Comparison of ENCODE assay signal across 11 cellular contexts in genomic region chrX:2804106-2804843, GRCh38. TPM values are rescaled to one million over a fixed set of nuclear protein-coding genes. Genes with fewer than 3 reads are reported as not detected.
DNase-seq lines count a peak whose midpoint lies in the region; ATAC-seq and TF ChIP-seq lines count a peak whose summit lies in the region.
"Not testable (repeated sequence)": the region's sequence is repeated elsewhere in the genome, so short reads cannot be mapped to it uniquely, and the experiment has no call there.
"Had no signal": no experiment of that assay in that cellular context is flagged by ENCODE, and none has a peak within 500 bp of the region (broad histone marks: within the 10 kb centered on the region; RNA-seq: fewer than 3 reads in every experiment).

No MANE protein-coding gene starts in this region.

- not testable (repeated sequence) for H3K9me3 ChIP-seq in BLaER1; iPS-18a (ENCODE audit: control insufficient read depth, low read depth, low read length)

- H3K36me3 ChIP-seq in BLaER1; iPS-18a (ENCODE audit: control insufficient read depth, low read depth, low read length); urinary bladder (ENCODE audit: insufficient read depth): not testable (repeated sequence)

- not testable (repeated sequence) for H3K27me3 Mint-ChIP-seq in osteocyte (ENCODE audit: unreplicated experiment)

- H3K9me3 Mint-ChIP-seq in osteocyte (ENCODE audit: unreplicated experiment) = not testable (repeated sequence)

- not testable (repeated sequence) for H3K4me3 Mint-ChIP-seq in osteocyte (ENCODE audit: unreplicated experiment)

- TF ChIP-seq CTCF in cardiac fibroblast (IDR thresholded peaks at IDR 0.05; ENCODE audit: low read depth, low read length); fibroblast of pulmonary artery (IDR thresholded peaks at IDR 0.05; ENCODE audit: low read length, missing control alignments); osteocyte (IDR thresholded peaks at IDR 0.05): not testable (repeated sequence)

- H3K4me3 ChIP-seq in BLaER1; cardiac fibroblast (replicated peaks in 1 of 2; ENCODE audit: low read depth in 2 of 2, low read length in 2 of 2); fibroblast of pulmonary artery (replicated peaks; ENCODE audit: low read depth, low read length); iPS-18a (ENCODE audit: low read length); urinary bladder (ENCODE audit: low read depth, low read length): not testable (repeated sequence)

- 55% methylated on average over 18 of the region's 18 CpGs for WGBS in urinary bladder

- DNase-seq in HT1080 (ENCODE audit: low read depth) = peak; percentile 41
- DNase-seq in cardiac fibroblast (ENCODE audit: low read depth in 2 of 2) = peak; percentile 32 to 77
- DNase-seq in fibroblast of pulmonary artery (ENCODE audit: low read depth) = peak; percentile 25
- not testable (repeated sequence) for DNase-seq in osteocyte (ENCODE audit: extremely low spot score, unreplicated experiment)

- peaks cover 18% of the 10 kb centered on the region for H3K4me1 Mint-ChIP-seq in osteocyte (ENCODE audit: unreplicated experiment)

- not testable (repeated sequence) for H4K20me1 ChIP-seq in BLaER1

- H3K36me3 Mint-ChIP-seq in osteocyte (ENCODE audit: unreplicated experiment) = not testable (repeated sequence)

- peak; percentile 35; the same call in 2 of the 3 replicates for ATAC-seq in SK-N-SH treated with all-trans-retinoic acid at 6 μM for 48 hours

- peak overlapping the region; percentile 83 for H3K27ac Mint-ChIP-seq in osteocyte (ENCODE audit: unreplicated experiment)

- H3K4me1 ChIP-seq in BLaER1 = peaks cover 44% of the 10 kb centered on the region
- peaks cover 36% of the 10 kb centered on the region for H3K4me1 ChIP-seq in iPS-18a (ENCODE audit: control insufficient read depth, low read depth, low read length)
- H3K4me1 ChIP-seq in urinary bladder (ENCODE audit: insufficient read depth) = not testable (repeated sequence)

- H3K9ac ChIP-seq in BLaER1 = not testable (repeated sequence)
- peak overlapping the region; percentile 40 for H3K9ac ChIP-seq in iPS-18a (ENCODE audit: low read length)

- H3K4me2 ChIP-seq in BLaER1 = peak overlapping the region; percentile 30; the same call in 1 of the 2 replicates

- H3K27me3 ChIP-seq in BLaER1; iPS-18a (ENCODE audit: control insufficient read depth, insufficient read depth, low read length): not testable (repeated sequence)

- H3K27ac ChIP-seq in BLaER1 = not testable (repeated sequence)
- H3K27ac ChIP-seq in iPS-18a (ENCODE audit: low read length) (peak overlapping the region; percentile 74), urinary bladder (ENCODE audit: low read depth) (peak overlapping the region; percentile 38)

RNA-seq across cellular contexts. Expression of gene GYG2, which starts 24.5 kb away (rescaled TPM):
- not detected in 2 replicates for total RNA-seq in HT1080 (2014; rRNA removed; shearing (Covaris generic))
- polyA plus RNA-seq in HT1080 (2015; cell fraction: cytosol; rRNA removed) = not detected in 2 replicates
- polyA plus RNA-seq in HT1080 (2015; cell fraction: nucleus; rRNA removed) = not detected in 2 replicates
- total RNA-seq in osteocyte (9.7 and 11.8 TPM in 2 replicates), urinary bladder (5.8 TPM)
- polyA plus RNA-seq in urinary bladder = 10.3 TPM

RNA-seq across cellular contexts. Expression of gene XG, which starts 52.4 kb away (rescaled TPM):
- not detected in 2 replicates for total RNA-seq in HT1080 (2014; rRNA removed; shearing (Covaris generic))
- polyA plus RNA-seq in HT1080 (2015; cell fraction: cytosol; rRNA removed) = 0.08 TPM in 1 of 2 replicates, not detected in the other
- polyA plus RNA-seq in HT1080 (2015; cell fraction: nucleus; rRNA removed) = not detected in 2 replicates
- total RNA-seq in osteocyte = 0.76 TPM in 1 of 2 replicates, not detected in the other
- 0.58 TPM for total RNA-seq in urinary bladder
- polyA plus RNA-seq in urinary bladder = 2.0 TPM
- total RNA-seq: glomerular endothelial cell, lung microvascular endothelial cell had no signal
- polyA plus RNA-seq: AG04450 had no signal
